ENCODE assay signal across 8 cellular contexts in genomic region chr2:215828528-215829184, GRCh38.
A peak's percentile ranks its signal among the peaks of the same experiment; 100 is the strongest.
DNase-seq lines count a peak whose midpoint lies in the region; ATAC-seq, FAIRE-seq and TF ChIP-seq lines count a peak whose summit lies in the region.

No MANE protein-coding gene starts in this region.

- no peak overlapping the region for H3K4me3 Mint-ChIP-seq in activated T-cell treated with anti-CD3 and anti-CD28 coated beads, Interleukin-2, amount 50 U/mL, for 4 hours

- H3K27ac ChIP-seq in small intestine (ENCODE audit: low read depth in 1 of 2, low read length in 1 of 2) = no peak overlapping the region

- no peaks in the 10 kb centered on the region for H3K36me3 ChIP-seq in small intestine (ENCODE audit: control insufficient read depth in 2 of 2, insufficient read depth in 2 of 2, low read length in 2 of 2)

- FAIRE-seq in small intestine (lab: Jason Lieb, UNC) = no peak

- H3K27me3 ChIP-seq in small intestine (ENCODE audit: control insufficient read depth in 2 of 2, insufficient read depth in 2 of 2, low read length in 2 of 2) = no peaks in the 10 kb centered on the region

- DNase-seq in Caki2 (ENCODE audit: low read depth) = peak; percentile 82
- peak; percentile 63 for DNase-seq in NCI-H510A treated with DMSO at 0.1 percent for 48 hours (lab: John Stamatoyannopoulos, UW)
- peak; percentile 5 for DNase-seq in activated T-cell treated with anti-CD3 and anti-CD28 coated beads, Interleukin-2, amount 50 U/mL, for 4 hours
- DNase-seq in head of caudate nucleus = peak in 33 of 42 donors; percentile 8 to 70 (median 40)
- DNase-seq in small intestine = peak; percentile 39
- no peak for DNase-seq in omental fat pad (ENCODE audit: low spot score)

- no peaks in the 10 kb centered on the region for H3K27me3 Mint-ChIP-seq in activated T-cell treated with anti-CD3 and anti-CD28 coated beads, Interleukin-2, amount 50 U/mL, for 4 hours (ENCODE audit: low read depth)

- no peak for TF ChIP-seq CTCF in omental fat pad (IDR thresholded peaks at IDR 0.05)

- 68 to 76% (median 74%) methylated on average over 10 of the region's 10 CpGs for WGBS in small intestine, 3 donors

- no peak overlapping the region for H3K4me3 ChIP-seq in small intestine (ENCODE audit: low read depth in 1 of 2, low read length in 2 of 2)

- H3K9me3 Mint-ChIP-seq in activated T-cell treated with anti-CD3 and anti-CD28 coated beads, Interleukin-2, amount 50 U/mL, for 4 hours = no peaks in the 10 kb centered on the region

- no peaks in the 10 kb centered on the region for H3K9me3 ChIP-seq in small intestine (ENCODE audit: control insufficient read depth, low read depth)

- in situ Hi-C loops in Caki2 (cut with HindIII; ENCODE audit: low pct_unique_long_range_greater_than_20kb, low sequenced_read_pairs) = no loop called here

- peaks cover 4% of the 10 kb centered on the region in 2 donors for H3K4me1 ChIP-seq in small intestine (ENCODE audit: control insufficient read depth in 2 of 2, insufficient read depth in 1 of 2, low read depth in 1 of 2, low read length in 1 of 2)

- intact Hi-C loops in head of caudate nucleus (cut with DNase I) = no loop called here

- H3K4me1 Mint-ChIP-seq in activated T-cell treated with anti-CD3 and anti-CD28 coated beads, Interleukin-2, amount 50 U/mL, for 4 hours (ENCODE audit: low read depth) = no peaks in the 10 kb centered on the region

- no peaks in the 10 kb centered on the region for H3K36me3 Mint-ChIP-seq in activated T-cell treated with anti-CD3 and anti-CD28 coated beads, Interleukin-2, amount 50 U/mL, for 4 hours (ENCODE audit: insufficient read depth)

- ATAC-seq in GM19035 (IDR thresholded peaks at IDR 0.05; ENCODE audit: unreplicated experiment) (peak; percentile 96), HG03097 (IDR thresholded peaks at IDR 0.05; ENCODE audit: low FRiP score, unreplicated experiment) (peak; percentile 70), omental fat pad (ENCODE audit: low FRiP score) (no peak)
- ATAC-seq in activated T-cell treated with anti-CD3 and anti-CD28 coated beads, Interleukin-2, amount 50 U/mL, for 4 hours = no peak

Comparison
In these comparisons a context has a peak if more than half of its experiments do, and no peak if none do; other contexts are left out.
1. ATAC-seq: peak in GM19035 (single experiment) and HG03097 (single experiment); none in activated T-cell treated with anti-CD3 and anti-CD28 coated beads, Interleukin-2, amount 50 U/mL, for 4 hours (0 of 2) and omental fat pad (single experiment).